8 cellular contexts compared by ENCODE assay signal in genomic region chr11:131867457-131868257, GRCh38.
DNase-seq lines count a peak whose midpoint lies in the region; ATAC-seq and TF ChIP-seq lines count a peak whose summit lies in the region.

No MANE protein-coding gene starts in this region.

- peak; percentile 89 for ATAC-seq in GM18502 (IDR thresholded peaks at IDR 0.05; ENCODE audit: poor library complexity, unreplicated experiment)
- ATAC-seq in HG03439 (IDR thresholded peaks at IDR 0.05; ENCODE audit: unreplicated experiment) = peak; percentile 56
- ATAC-seq in left lobe of liver = peak; percentile 82

- no peak overlapping the region for H3K4me3 ChIP-seq in coronary artery

- peak; percentile 9 to 16 for DNase-seq in AML-193 (lab: John Stamatoyannopoulos, UW)
- DNase-seq in NOMO-1 treated with dmso at 0.1 percent for 144 hours (lab: John Stamatoyannopoulos, UW; ENCODE audit: unreplicated experiment) = peak; percentile 47
- peak; percentile 50 to 58 for DNase-seq in cerebellar nuclear complex (lab: John Stamatoyannopoulos, UW)
- peak; percentile 52 for DNase-seq in left lobe of liver (ENCODE audit: low spot score)
- peak; percentile 81 for DNase-seq in ureter (ENCODE audit: low spot score)
- no peak for DNase-seq in coronary artery (ENCODE audit: low spot score)

- H3K27ac ChIP-seq in coronary artery = no peak overlapping the region

- no peak for TF ChIP-seq CTCF in coronary artery (IDR thresholded peaks at IDR 0.05)
